Comparison of ENCODE assay signal across 8 cellular contexts in the genomic region with DNA sequence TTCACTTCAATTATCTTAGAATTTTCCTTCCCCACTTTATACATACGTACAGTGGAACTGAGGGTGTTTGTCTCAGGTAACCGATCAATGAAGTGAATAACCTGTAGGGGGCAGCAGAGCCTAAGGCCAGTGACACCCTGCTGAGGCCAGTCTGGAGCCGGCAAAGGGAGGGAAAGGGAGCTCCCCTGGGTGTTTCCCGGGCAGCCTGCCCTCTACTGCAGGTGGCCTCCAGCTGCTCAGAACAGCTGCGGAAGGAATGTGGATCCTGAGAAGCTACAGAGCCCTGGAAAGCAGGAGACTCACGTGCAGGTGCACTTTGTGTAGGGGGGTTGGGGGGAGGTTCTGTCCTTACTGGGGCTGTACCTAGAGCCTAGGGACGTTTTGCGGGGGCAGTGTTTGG. TPM values are rescaled to one million over a fixed set of nuclear protein-coding genes. Genes with fewer than 3 reads are reported as not detected.
DNase-seq lines count a peak whose midpoint lies in the region; ATAC-seq and TF ChIP-seq lines count a peak whose summit lies in the region.

No MANE protein-coding gene starts in this region.

- peak overlapping the region; percentile 88 for H3K4me3 Mint-ChIP-seq in activated T-cell treated with anti-CD3 and anti-CD28 coated beads, Interleukin-2, amount 50 U/mL, for 4 hours

- ATAC-seq in activated T-cell treated with anti-CD3 and anti-CD28 coated beads, Interleukin-2, amount 50 U/mL, for 4 hours, result peak; percentile 64 to 68

- peak overlapping the region in 2 of 4 donors; percentile 84 to 87 for H3K27ac ChIP-seq in esophagus squamous epithelium

- intact Hi-C loops in esophagus squamous epithelium (cut with DNase I), result loop anchor here (5.0 kb wide), 1 partner anchor 345 kb away; a partner anchor contains a TSS

- 2 to 13% methylated on average over 4 to 7 of the region's 8 CpGs for WGBS in esophagus squamous epithelium, 2 donors

- peak; percentile 83 to 94 (median 88) for TF ChIP-seq CTCF in esophagus squamous epithelium (IDR thresholded peaks at IDR 0.05)

- peak; percentile 41 to 78 for DNase-seq in NCI-H187 (lab: John Stamatoyannopoulos, UW)
- no peak for DNase-seq in NCI-H187 treated with DMSO at 0.1 percent for 48 hours (lab: John Stamatoyannopoulos, UW)
- peak; percentile 84 for DNase-seq in Jurkat, Clone E6-1 (ENCODE audit: low read depth, low spot score)
- peak; percentile 97 for DNase-seq in OCI-M1 (lab: John Stamatoyannopoulos, UW)
- peak; percentile 68 for DNase-seq in activated T-cell treated with anti-CD3 and anti-CD28 coated beads, Interleukin-2, amount 50 U/mL, for 4 hours
- no peak for DNase-seq in esophagus squamous epithelium (lab: John Stamatoyannopoulos, UW)
- DNase-seq in myocyte (ENCODE audit: low read depth), result peak; percentile 91
- DNase-seq in stimulated activated CD8-positive, alpha-beta memory T cell treated with anti-CD3 and anti-CD28 coated beads, Interleukin-4, amount 100 ng/mL, for 48 hours, result peak; percentile 83

- peak overlapping the region; percentile 88 for H3K4me3 ChIP-seq in Jurkat, Clone E6-1 (ENCODE audit: low read length)
- H3K4me3 ChIP-seq in esophagus squamous epithelium, result peak overlapping the region in 2 of 4 donors; percentile 67 to 82

- H3K4me1 Mint-ChIP-seq in activated T-cell treated with anti-CD3 and anti-CD28 coated beads, Interleukin-2, amount 50 U/mL, for 4 hours (ENCODE audit: low read depth), result peaks cover 13% of the 10 kb centered on the region

- peaks cover 7 to 26% (median 11%) of the 10 kb centered on the region in 3 donors for H3K4me1 ChIP-seq in esophagus squamous epithelium

- H3K9me3 ChIP-seq in esophagus squamous epithelium, result no peaks in the 10 kb centered on the region

- H3K27me3 Mint-ChIP-seq in activated T-cell treated with anti-CD3 and anti-CD28 coated beads, Interleukin-2, amount 50 U/mL, for 4 hours (ENCODE audit: low read depth), result no peaks in the 10 kb centered on the region

- H3K27me3 ChIP-seq in esophagus squamous epithelium, result no peaks in the 10 kb centered on the region

- H3K9me3 Mint-ChIP-seq in activated T-cell treated with anti-CD3 and anti-CD28 coated beads, Interleukin-2, amount 50 U/mL, for 4 hours, result peaks cover 3% of the 10 kb centered on the region

- TF ChIP-seq POLR2A in esophagus squamous epithelium (IDR thresholded peaks at IDR 0.05), result no peak

- no peaks in the 10 kb centered on the region for H3K36me3 ChIP-seq in esophagus squamous epithelium

- no peaks in the 10 kb centered on the region for H3K36me3 Mint-ChIP-seq in activated T-cell treated with anti-CD3 and anti-CD28 coated beads, Interleukin-2, amount 50 U/mL, for 4 hours (ENCODE audit: insufficient read depth)

RNA-seq across cellular contexts. Expression of a gene that starts 0.8 kb away (rescaled TPM):
- 0.91 TPM for polyA plus RNA-seq in Jurkat, Clone E6-1 (2012; ENCODE audit: insufficient read depth, insufficient read length)
- under 1 TPM; 0.13 to 0.33 (median 0.16) TPM for total RNA-seq in activated T-cell treated with anti-CD3 and anti-CD28 coated beads, Interleukin-2, amount 50 U/mL, for 4 hours
- total RNA-seq in esophagus squamous epithelium (1 to 10 TPM in 1 of 4 donors, under 1 TPM in 3; 0.13 to 2.3 (median 0.82) TPM), myocyte (2.3 and 2.4 TPM in 2 replicates)
- polyA plus RNA-seq in myocyte (2012), result 1.2 TPM

RNA-seq across cellular contexts. Expression of a gene that starts 16.6 kb away (rescaled TPM):
- polyA plus RNA-seq in Jurkat, Clone E6-1 (2012; ENCODE audit: insufficient read depth, insufficient read length), result 3.4 TPM
- total RNA-seq in activated T-cell treated with anti-CD3 and anti-CD28 coated beads, Interleukin-2, amount 50 U/mL, for 4 hours, result 1 to 10 TPM; 4.2 to 4.6 (median 4.3) TPM
- 10 to 100 TPM; 16.1 to 22.2 (median 19.2) TPM for total RNA-seq in esophagus squamous epithelium
- total RNA-seq in myocyte, result 6.5 and 6.9 TPM in 2 replicates
- 3.4 TPM for polyA plus RNA-seq in myocyte (2012)

RNA-seq across cellular contexts. Expression of a gene that starts 30.7 kb away (rescaled TPM):
- not detected for polyA plus RNA-seq in Jurkat, Clone E6-1 (2012; ENCODE audit: insufficient read depth, insufficient read length)
- 1 to 10 TPM; 1.6 to 2.9 (median 1.7) TPM for total RNA-seq in activated T-cell treated with anti-CD3 and anti-CD28 coated beads, Interleukin-2, amount 50 U/mL, for 4 hours
- total RNA-seq in esophagus squamous epithelium (1 to 10 TPM; 1.0 to 5.7 (median 2.4) TPM), myocyte (12.6 and 13.7 TPM in 2 replicates)
- 2.5 TPM for polyA plus RNA-seq in myocyte (2012)

RNA-seq across cellular contexts. Expression of a gene that starts 51.0 kb away (rescaled TPM):
- not detected for polyA plus RNA-seq in Jurkat, Clone E6-1 (2012; ENCODE audit: insufficient read depth, insufficient read length)
- total RNA-seq in activated T-cell treated with anti-CD3 and anti-CD28 coated beads, Interleukin-2, amount 50 U/mL, for 4 hours, result 1 to 10 TPM; 1.9 to 3.3 (median 2.9) TPM
- total RNA-seq in esophagus squamous epithelium (1 to 10 TPM; 1.6 to 5.0 (median 2.0) TPM), myocyte (0.08 and 0.10 TPM in 2 replicates)
- polyA plus RNA-seq in myocyte (2012), result 0.14 TPM

RNA-seq across cellular contexts. Expression of a gene that starts 58.7 kb away (rescaled TPM):
- 7.3 TPM for polyA plus RNA-seq in Jurkat, Clone E6-1 (2012; ENCODE audit: insufficient read depth, insufficient read length)
- total RNA-seq in activated T-cell treated with anti-CD3 and anti-CD28 coated beads, Interleukin-2, amount 50 U/mL, for 4 hours, result 1 to 10 TPM; 1.3 to 2.9 (median 1.3) TPM
- total RNA-seq in esophagus squamous epithelium, result 10 to 100 TPM in 3 of 4 donors, 1 to 10 TPM in 1; 8.5 to 22.3 (median 11.8) TPM
- 4.6 and 5.5 TPM in 2 replicates for total RNA-seq in myocyte
- polyA plus RNA-seq in myocyte (2012), result 1.1 TPM

Comparison
In these comparisons a context has a peak if more than half of its experiments do, and no peak if none do; other contexts are left out.
1. DNase-seq: peak in NCI-H187 (2 of 2), Jurkat, Clone E6-1 (single experiment), OCI-M1 (single experiment), activated T-cell treated with anti-CD3 and anti-CD28 coated beads, Interleukin-2, amount 50 U/mL, for 4 hours (single experiment), myocyte (single experiment) and stimulated activated CD8-positive, alpha-beta memory T cell treated with anti-CD3 and anti-CD28 coated beads, Interleukin-4, amount 100 ng/mL, for 48 hours (single experiment); none in NCI-H187 treated with DMSO at 0.1 percent for 48 hours (single experiment) and esophagus squamous epithelium (single experiment).